24 cellular contexts compared by ENCODE assay signal in the genomic region with DNA sequence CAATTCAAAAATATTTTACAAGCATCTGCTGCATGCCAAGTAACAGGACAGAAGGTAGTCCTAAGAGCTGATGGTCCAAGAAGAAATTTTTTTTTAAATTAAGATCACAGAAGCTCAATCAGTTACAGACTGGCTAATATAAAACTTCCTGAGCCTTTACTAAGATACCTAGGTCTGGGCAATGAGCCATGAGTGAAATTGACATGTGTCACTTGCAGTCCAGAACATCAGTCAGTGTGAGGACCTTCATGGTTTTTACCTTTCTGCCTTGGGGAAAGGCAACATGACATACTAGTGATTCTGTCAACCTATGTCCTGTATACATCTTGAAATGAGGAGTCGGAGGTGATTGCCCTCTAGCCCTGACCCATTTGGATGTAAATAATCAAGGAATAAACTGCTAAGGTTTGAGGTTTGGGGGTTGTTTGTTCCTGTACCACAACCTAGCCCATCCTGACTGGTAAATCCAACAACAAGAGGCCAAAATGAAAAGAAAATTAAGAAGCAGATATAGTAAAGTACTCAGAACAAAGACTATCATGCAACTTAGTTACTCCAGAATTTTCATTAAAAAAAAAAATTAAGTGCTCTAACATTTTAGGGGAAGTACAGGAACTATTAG.
DNase-seq lines count a peak whose midpoint lies in the region; ATAC-seq, FAIRE-seq and TF ChIP-seq lines count a peak whose summit lies in the region.
"Had no signal": no experiment of that assay in that cellular context is flagged by ENCODE, and none has a peak within 500 bp of the region (broad histone marks: within the 10 kb centered on the region; RNA-seq: fewer than 3 reads in every experiment).

No MANE protein-coding gene starts in this region.

- H3K4me1 ChIP-seq in kidney (ENCODE audit: control insufficient read depth in 1 of 2, insufficient read depth in 1 of 2, low read depth in 1 of 2, low read length in 2 of 2) (peaks cover 9 to 26% of the 10 kb centered on the region in 2 donors), mesenchymal stem cell (ENCODE audit: control insufficient read depth, insufficient read depth, low read depth, low read length) (peaks cover 16% of the 10 kb centered on the region)

- H2BK15ac ChIP-seq in mesenchymal stem cell (ENCODE audit: low read depth, poor library complexity, severe bottlenecking) = no peak overlapping the region

- H3K9ac ChIP-seq in kidney (ENCODE audit: low read length in 2 of 2) (peak overlapping the region in 1 of 2 donors; percentile 14), mesenchymal stem cell (ENCODE audit: low read length) (no peak overlapping the region)
- H3K9ac ChIP-seq: GM23248 had no signal

- H3K4me2 ChIP-seq in mesenchymal stem cell (ENCODE audit: low read length, poor library complexity, severe bottlenecking) = no peak overlapping the region
- H3K4me2 ChIP-seq: A549 had no signal

- no peak for TF ChIP-seq CTCF in kidney (IDR thresholded peaks at IDR 0.05; ENCODE audit: borderline replicate concordance, extremely low read depth, insufficient read depth)

- no peak overlapping the region for H3K4me3 ChIP-seq in kidney (ENCODE audit: low read length in 2 of 2)
- no peak overlapping the region for H3K4me3 ChIP-seq in mesenchymal stem cell (ENCODE audit: insufficient read depth in 1 of 2, low read depth in 1 of 2, low read length in 2 of 2)
- H3K4me3 ChIP-seq: A549, GM23248 had no signal

- no peak overlapping the region for H3K23ac ChIP-seq in mesenchymal stem cell (ENCODE audit: low read length in 2 of 2)

- 100% methylated on average over 1 of the region's 1 CpG for WGBS in mesenchymal stem cell

- no peak overlapping the region for H3K18ac ChIP-seq in mesenchymal stem cell (ENCODE audit: low read depth in 1 of 2, low read length in 2 of 2)

- H2AFZ ChIP-seq in mesenchymal stem cell (ENCODE audit: low read depth, low read length) = no peak overlapping the region
- H2AFZ ChIP-seq: GM23248 had no signal

- no peak overlapping the region for H2BK5ac ChIP-seq in mesenchymal stem cell (ENCODE audit: low read depth, low read length, poor library complexity, severe bottlenecking)

- H3K9me3 ChIP-seq in kidney (ENCODE audit: control insufficient read depth in 1 of 2, low read length in 2 of 2) (no peaks in the 10 kb centered on the region), mesenchymal stem cell (ENCODE audit: control insufficient read depth, low read length) (no peaks in the 10 kb centered on the region)
- H3K9me3 ChIP-seq: A549, BE2C had no signal

- DNase-seq in GM18507 (ENCODE audit: extremely low spot score, insufficient read length, low read depth) (no peak), kidney (no peak), mesenchymal stem cell (no peak), left cardiac atrium (no peak), kidney glomerular epithelial cell (lab: John Stamatoyannopoulos, UW) (no peak)
- DNase-seq in activated CD4-positive, alpha-beta T cell treated with anti-CD3 and anti-CD28 coated beads, Interleukin-2, amount 50 U/mL, for 4 hours = no peak
- no peak for DNase-seq in activated effector memory CD4-positive, alpha-beta T cell treated with anti-CD3 and anti-CD28 coated beads, Interleukin-2, amount 50 U/mL, for 16 hours
- DNase-seq: BE2C; CD4-positive, CD25-positive, alpha-beta regulatory T cell; DMS79 treated with DMSO at 0.1 percent for 48 hours; GM23248; KBM-7; NCI-H1092 treated with DMSO at 0.1 percent for 48 hours; NCI-H1436 treated with DMSO at 0.1 percent for 48 hours; NCI-H1930; NCI-H2227 treated with DMSO at 0.1 percent for 48 hours; NCI-H510A; NK-92 treated with Interleukin-12 subunit alpha and Interleukin-12 subunit beta, amount 100 ng/mL, for 24 hours had no signal

- H2BK120ac ChIP-seq in mesenchymal stem cell (ENCODE audit: low read depth, low read length) = no peak overlapping the region

- no peak overlapping the region for H3K4ac ChIP-seq in mesenchymal stem cell (ENCODE audit: low read depth in 1 of 2, low read length in 2 of 2)

- ATAC-seq in HG03139 (IDR thresholded peaks at IDR 0.05; ENCODE audit: unreplicated experiment) (peak; percentile 44), left cardiac atrium (no peak)
- ATAC-seq: A549, HCT116, Panc1, SK-N-SH treated with all-trans-retinoic acid at 6 μM for 48 hours had no signal

- no peak overlapping the region for H2AK5ac ChIP-seq in mesenchymal stem cell (ENCODE audit: low read length, severe bottlenecking)

- FAIRE-seq in GM18507 (lab: Jason Lieb, UNC) (peak; percentile 77), kidney (lab: Jason Lieb, UNC) (no peak)
- FAIRE-seq: A549, GM12891 had no signal

- intact Hi-C loops in kidney (cut with DNase I) (no loop called here), left cardiac atrium (cut with DNase I) (no loop called here)

- H3K36me3 ChIP-seq in kidney (ENCODE audit: control insufficient read depth in 1 of 2, insufficient read depth in 2 of 2, low read length in 2 of 2) = peaks cover 3 to 15% of the 10 kb centered on the region in 2 donors
- H3K36me3 ChIP-seq in mesenchymal stem cell (ENCODE audit: control insufficient read depth in 1 of 2, insufficient read depth in 2 of 2, low read depth in 1 of 2, low read length in 2 of 2) = peaks cover 3 to 19% of the 10 kb centered on the region in 2 experiments

- no peak overlapping the region for H3K14ac ChIP-seq in mesenchymal stem cell (ENCODE audit: low read length in 2 of 2)

- no peak overlapping the region for H4K91ac ChIP-seq in mesenchymal stem cell (ENCODE audit: low read length)

- H3K27ac ChIP-seq in kidney (ENCODE audit: low read depth in 2 of 2, low read length in 2 of 2) (peak overlapping the region; percentile 76 to 89), mesenchymal stem cell (ENCODE audit: low read length, poor library complexity, severe bottlenecking) (peak overlapping the region; percentile 58)
- H3K27ac ChIP-seq: A549, GM23248 had no signal

- H2BK12ac ChIP-seq in mesenchymal stem cell (ENCODE audit: low read length in 2 of 2) = no peak overlapping the region

- no peak overlapping the region for H4K8ac ChIP-seq in mesenchymal stem cell (ENCODE audit: low read length)

- H3K79me1 ChIP-seq in mesenchymal stem cell (replicated peaks; ENCODE audit: low read length, poor library complexity, severe bottlenecking) = peaks cover 33% of the 10 kb centered on the region

- no peaks in the 10 kb centered on the region for H3K27me3 ChIP-seq in mesenchymal stem cell (ENCODE audit: control insufficient read depth in 1 of 2, insufficient read depth in 1 of 2, low read length in 2 of 2)
- H3K27me3 ChIP-seq: BE2C had no signal
